In the genomic region with DNA sequence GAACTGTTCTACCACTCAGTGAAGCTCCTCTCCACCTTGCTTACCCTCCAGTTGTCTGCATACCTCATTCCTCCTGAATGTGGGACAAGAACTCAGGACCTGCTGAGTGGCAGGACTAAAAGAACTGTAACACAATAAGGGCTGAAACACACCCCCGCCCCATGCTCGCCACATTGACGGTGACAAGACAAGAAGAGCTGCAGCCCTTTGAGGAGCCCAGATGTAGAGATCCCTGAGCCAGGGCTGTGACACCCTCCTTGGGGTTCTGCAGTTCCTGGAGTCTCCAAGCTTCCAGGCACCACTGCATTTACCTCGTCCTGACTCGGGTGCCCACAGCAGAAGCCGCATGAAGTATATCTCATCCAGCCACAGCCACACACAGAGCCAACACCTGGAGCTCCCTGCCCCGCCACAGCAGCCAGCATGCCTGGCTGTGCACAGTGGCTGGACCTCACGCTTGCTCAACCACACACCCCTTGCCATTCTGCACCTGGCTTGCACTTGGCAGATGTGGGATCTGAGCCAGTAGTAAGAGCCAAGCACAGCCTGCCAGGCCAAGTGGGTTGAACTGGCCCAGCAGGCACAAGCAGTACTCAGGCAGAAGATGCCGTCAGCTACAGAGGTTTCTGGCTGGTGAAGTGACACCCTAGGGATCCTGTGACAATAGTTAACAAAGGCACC, we compare ENCODE assay signal across 17 cellular contexts.
A peak's percentile ranks its signal among the peaks of the same experiment; 100 is the strongest.
DNase-seq lines count a peak whose midpoint lies in the region; ATAC-seq and TF ChIP-seq lines count a peak whose summit lies in the region.
"Had no signal": no experiment of that assay in that cellular context is flagged by ENCODE, and none has a peak within 500 bp of the region (broad histone marks: within the 10 kb centered on the region; RNA-seq: fewer than 3 reads in every experiment).

No MANE protein-coding gene starts in this region.

- no peak for TF ChIP-seq CTCF in upper lobe of left lung (IDR thresholded peaks at IDR 0.05)

- H3K4me3 ChIP-seq in upper lobe of left lung, result no peak overlapping the region
- H3K4me3 ChIP-seq: BLaER1 treated with 17β-estradiol and CSF1 and Interleukin-3, amounts not matched to agents 10 nM and 100 nM; SJCRH30 had no signal

- no peak for TF ChIP-seq EP300 in upper lobe of left lung (IDR thresholded peaks at IDR 0.05)

- ATAC-seq in Right ventricle myocardium inferior, result peak; percentile 93
- peak; percentile 41 to 57 for ATAC-seq in upper lobe of left lung (ENCODE audit: low FRiP score in 2 of 2)

- no peak for TF ChIP-seq POLR2A in upper lobe of left lung (IDR thresholded peaks at IDR 0.05)

- H3K27me3 ChIP-seq in upper lobe of left lung, result no peaks in the 10 kb centered on the region
- H3K27me3 ChIP-seq: BLaER1 treated with 17β-estradiol and CSF1 and Interleukin-3, amounts not matched to agents 10 nM and 100 nM; neutrophil; SJCRH30 had no signal

- H3K36me3 ChIP-seq in upper lobe of left lung, result peaks cover 0 to 3% (median 0%) of the 10 kb centered on the region in 4 donors
- H3K36me3 ChIP-seq: BLaER1 treated with 17β-estradiol and CSF1 and Interleukin-3, amounts not matched to agents 10 nM and 100 nM; neutrophil; SJCRH30 had no signal

- 88 to 89% methylated on average over 8 to 9 of the region's 9 CpGs for WGBS in upper lobe of left lung, 2 donors

- peaks cover 0 to 5% (median 0%) of the 10 kb centered on the region in 4 donors for H3K4me1 ChIP-seq in upper lobe of left lung
- H3K4me1 ChIP-seq: BLaER1 treated with 17β-estradiol and CSF1 and Interleukin-3, amounts not matched to agents 10 nM and 100 nM had no signal

- H3K27ac ChIP-seq in upper lobe of left lung, result no peak overlapping the region
- H3K27ac ChIP-seq: BLaER1 treated with 17β-estradiol and CSF1 and Interleukin-3, amounts not matched to agents 10 nM and 100 nM; neutrophil had no signal

- DNase-seq in NCI-H2081 (lab: John Stamatoyannopoulos, UW), result peak; percentile 1 to 38
- no peak for DNase-seq in NCI-H2081 treated with DMSO at 0.1 percent for 48 hours (lab: John Stamatoyannopoulos, UW)
- DNase-seq in Right ventricle myocardium inferior (ENCODE audit: missing footprints), result peak; percentile 79
- peak; percentile 6 for DNase-seq in midbrain (lab: John Stamatoyannopoulos, UW)
- peak; percentile 39 to 76 for DNase-seq in upper lobe of left lung
- DNase-seq in GM19238 (ENCODE audit: insufficient read length, low spot score), result no peak
- no peak for DNase-seq in NCI-H187 (lab: John Stamatoyannopoulos, UW)
- no peak for DNase-seq in NCI-H2227 treated with DMSO at 0.1 percent for 48 hours (lab: John Stamatoyannopoulos, UW)
- DNase-seq: 8988T; activated CD4-positive, CD25-positive, alpha-beta regulatory T cell; activated effector memory CD4-positive, alpha-beta T cell treated with anti-CD3 and anti-CD28 coated beads, Interleukin-2, amount 50 U/mL, for 16 hours; DMS53; foreskin melanocyte; MM.1S; SJCRH30 had no signal

- peaks cover 0 to 6% (median 2%) of the 10 kb centered on the region in 4 donors for H3K9me3 ChIP-seq in upper lobe of left lung
- H3K9me3 ChIP-seq: SJCRH30 had no signal

- intact Hi-C loops in Right ventricle myocardium inferior (cut with DNase I), result loop anchor here (5.0 kb wide), 1 partner anchor 176 kb away; a partner anchor contains a TSS

Comparison
In these comparisons a context has a peak if more than half of its experiments do, and no peak if none do; other contexts are left out.
1. DNase-seq: peak in NCI-H2081 (2 of 2), Right ventricle myocardium inferior (single experiment), midbrain (single experiment) and upper lobe of left lung (2 of 2); none in NCI-H2081 treated with DMSO at 0.1 percent for 48 hours (single experiment), GM19238 (single experiment), NCI-H187 (0 of 2) and NCI-H2227 treated with DMSO at 0.1 percent for 48 hours (single experiment).